Comparison of ENCODE assay signal across 24 cellular contexts in the genomic region with DNA sequence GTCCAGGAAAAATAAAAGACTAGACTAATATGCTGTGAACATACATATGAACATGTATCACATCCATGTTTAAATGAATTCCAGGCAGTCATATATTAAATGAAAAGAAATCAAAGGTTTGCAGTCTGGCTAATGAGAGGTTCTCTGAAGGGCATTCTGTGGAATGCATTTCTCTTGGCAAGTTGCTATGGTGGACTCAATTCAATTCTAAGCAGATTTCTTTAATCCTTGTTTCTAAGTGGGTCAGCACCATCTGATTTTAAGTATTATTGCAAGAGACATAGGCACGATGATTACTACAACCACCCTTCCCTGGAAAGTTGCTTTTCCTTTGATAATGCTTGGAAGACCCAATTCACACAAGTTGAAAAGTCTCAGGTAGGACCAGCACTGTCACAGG. TPM values are rescaled to one million over a fixed set of nuclear protein-coding genes. Genes with fewer than 3 reads are reported as not detected.
"Had no signal": no experiment of that assay in that cellular context is flagged by ENCODE, and none has a peak within 500 bp of the region (broad histone marks: within the 10 kb centered on the region; RNA-seq: fewer than 3 reads in every experiment).

No MANE protein-coding gene starts in this region.

- H3K36me3 ChIP-seq: esophagus muscularis mucosa, neutrophil, pancreas, right lobe of liver, thoracic aorta, tibial nerve, upper lobe of left lung had no signal

- H3K4me1 ChIP-seq: pancreas, right lobe of liver, upper lobe of left lung had no signal

- H3K4me3 ChIP-seq: coronary artery, esophagus muscularis mucosa, lung, mucosa of descending colon, pancreas, right lobe of liver, thoracic aorta, tibial nerve, upper lobe of left lung had no signal

- FAIRE-seq: endothelial cell of umbilical vein, kidney, pancreas, small intestine, urothelium cell line had no signal

- ATAC-seq: left lobe of liver; mucosa of descending colon; natural killer cell treated with Interleukin-12 subunit alpha and Interleukin-12 subunit beta and Interleukin-15 and Interleukin-18, amount 100 ng/mL, for 72 hours; pancreas; right lobe of liver; stimulated activated naive B cell treated with anti-CD40 and anti-IgM and Interleukin-4, amounts not matched to agents 10 μg/mL and 1 μg/mL and 100 μg/mL, for 72 hours had no signal

- H3K27ac ChIP-seq: coronary artery, esophagus muscularis mucosa, neutrophil, pancreas, right lobe of liver, thoracic aorta, tibial nerve, upper lobe of left lung had no signal

- H3K9me3 ChIP-seq: esophagus muscularis mucosa, mucosa of descending colon, neutrophil, pancreas, right lobe of liver, thoracic aorta, tibial nerve, upper lobe of left lung had no signal

- DNase-seq: dermis blood vessel endothelial cell; effector memory CD4-positive, alpha-beta T cell; kidney; mucosa of descending colon; naive B cell; pancreas; retina; right lobe of liver; small intestine; stimulated activated CD4-positive, alpha-beta T cell treated with anti-CD3 and anti-CD28 coated beads, Interleukin-15, amount 100 ng/mL, for 24 hours; stimulated activated CD4-positive, alpha-beta T cell treated with anti-CD3 and anti-CD28 coated beads, Interleukin-2, amount 100 ng/mL, for 48 hours; stimulated activated naive B cell treated with anti-CD40 and anti-IgM and Interleukin-4, amounts not matched to agents 10 μg/mL and 1 μg/mL and 100 μg/mL, for 72 hours; upper lobe of left lung had no signal

- H3K27me3 ChIP-seq: esophagus muscularis mucosa, pancreas, right lobe of liver, tibial nerve, upper lobe of left lung had no signal

RNA-seq across cellular contexts. Expression of a gene that starts 23.9 kb away (rescaled TPM):
- total RNA-seq: epithelial cell of proximal tubule; natural killer cell treated with Interleukin-12 subunit alpha and Interleukin-12 subunit beta and Interleukin-15 and Interleukin-18, amount 100 ng/mL, for 72 hours had no signal
